Comparison of ENCODE assay signal across 16 cellular contexts in genomic region chr6:3643921-3644320, GRCh38.
DNase-seq lines count a peak whose midpoint lies in the region; ATAC-seq and TF ChIP-seq lines count a peak whose summit lies in the region.
"Had no signal": no experiment of that assay in that cellular context is flagged by ENCODE, and none has a peak within 500 bp of the region (broad histone marks: within the 10 kb centered on the region; RNA-seq: fewer than 3 reads in every experiment).

No MANE protein-coding gene starts in this region.

- TF ChIP-seq CTCF in right atrium auricular region (IDR thresholded peaks at IDR 0.05) (no peak), glutamatergic neuron (IDR thresholded peaks at IDR 0.05; ENCODE audit: partially characterized antibody, unreplicated experiment) (no peak), osteocyte (IDR thresholded peaks at IDR 0.05) (no peak), GM20000 (IDR thresholded peaks at IDR 0.05; ENCODE audit: extremely low read depth, missing control alignments) (no peak)

- H3K27me3 Mint-ChIP-seq in glutamatergic neuron (ENCODE audit: unreplicated experiment) (no peaks in the 10 kb centered on the region), osteocyte (ENCODE audit: unreplicated experiment) (peaks cover 2% of the 10 kb centered on the region)

- no peak overlapping the region for H3K4me3 ChIP-seq in right atrium auricular region
- H3K4me3 ChIP-seq: BLaER1 had no signal

- H3K27ac Mint-ChIP-seq in glutamatergic neuron (ENCODE audit: unreplicated experiment) = peak overlapping the region; percentile 57
- no peak overlapping the region for H3K27ac Mint-ChIP-seq in osteocyte (ENCODE audit: unreplicated experiment)
- H3K27ac Mint-ChIP-seq: CD8-positive, alpha-beta memory T cell; H9; IgD-negative memory B cell had no signal

- no peaks in the 10 kb centered on the region for H3K4me1 ChIP-seq in right atrium auricular region
- H3K4me1 ChIP-seq: BLaER1 had no signal

- no peaks in the 10 kb centered on the region for H3K9me3 ChIP-seq in right atrium auricular region
- H3K9me3 ChIP-seq: BLaER1 had no signal

- intact Hi-C loops in Right ventricle myocardium inferior (cut with DNase I) = no loop called here

- no peaks in the 10 kb centered on the region for H3K27me3 ChIP-seq in right atrium auricular region
- H3K27me3 ChIP-seq: BLaER1 had no signal

- DNase-seq in right atrium auricular region (ENCODE audit: low spot score) (peak; percentile 40), Right ventricle myocardium inferior (ENCODE audit: missing footprints) (no peak), glutamatergic neuron (no peak), osteocyte (ENCODE audit: extremely low spot score, unreplicated experiment) (peak; percentile 49), GM20000 (ENCODE audit: low spot score) (no peak), COLO668 (lab: John Stamatoyannopoulos, UW; ENCODE audit: unreplicated experiment) (no peak)
- DNase-seq: 8988T; AML-193; CD8-positive, alpha-beta memory T cell; DMS53; GF-D8; GOT3; H9 had no signal

- H3K27ac ChIP-seq in right atrium auricular region = no peak overlapping the region
- H3K27ac ChIP-seq: BLaER1 had no signal

- H3K36me3 Mint-ChIP-seq in glutamatergic neuron (ENCODE audit: unreplicated experiment) (no peaks in the 10 kb centered on the region), osteocyte (ENCODE audit: unreplicated experiment) (no peaks in the 10 kb centered on the region)
- H3K36me3 Mint-ChIP-seq: CD8-positive, alpha-beta memory T cell; IgD-negative memory B cell had no signal

- H3K4me1 Mint-ChIP-seq in glutamatergic neuron (ENCODE audit: low read depth, unreplicated experiment) (peaks cover 11% of the 10 kb centered on the region), osteocyte (ENCODE audit: unreplicated experiment) (no peaks in the 10 kb centered on the region)
- H3K4me1 Mint-ChIP-seq: CD8-positive, alpha-beta memory T cell; IgD-negative memory B cell had no signal

- no peak for ATAC-seq in Right ventricle myocardium inferior
- no peak for ATAC-seq in GM18498 (IDR thresholded peaks at IDR 0.05; ENCODE audit: unreplicated experiment)

- H3K36me3 ChIP-seq in right atrium auricular region = no peaks in the 10 kb centered on the region
- H3K36me3 ChIP-seq: BLaER1 had no signal

- no peaks in the 10 kb centered on the region for H3K9me3 Mint-ChIP-seq in glutamatergic neuron (ENCODE audit: unreplicated experiment)
- H3K9me3 Mint-ChIP-seq in osteocyte (ENCODE audit: unreplicated experiment) = peaks cover 7% of the 10 kb centered on the region
- H3K9me3 Mint-ChIP-seq: H9 had no signal

- H3K4me3 Mint-ChIP-seq in glutamatergic neuron (ENCODE audit: unreplicated experiment) (peak overlapping the region; percentile 45), osteocyte (ENCODE audit: unreplicated experiment) (no peak overlapping the region)
- H3K4me3 Mint-ChIP-seq: CD8-positive, alpha-beta memory T cell; H9; IgD-negative memory B cell had no signal

Comparison
In these comparisons a context has a peak if more than half of its experiments do, and no peak if none do; other contexts are left out.
1. DNase-seq: peak in right atrium auricular region (single experiment) and osteocyte (single experiment); none in Right ventricle myocardium inferior (single experiment), glutamatergic neuron (single experiment), GM20000 (single experiment) and COLO668 (single experiment).